In genomic region chr3:148990211-148990610, GRCh38 we compare ENCODE assay signal across 9 cellular contexts. TPM values are rescaled to one million over a fixed set of nuclear protein-coding genes. Genes with fewer than 3 reads are reported as not detected.
DNase-seq lines count a peak whose midpoint lies in the region; ATAC-seq and TF ChIP-seq lines count a peak whose summit lies in the region.
"Had no signal": no experiment of that assay in that cellular context is flagged by ENCODE, and none has a peak within 500 bp of the region (broad histone marks: within the 10 kb centered on the region; RNA-seq: fewer than 3 reads in every experiment).

No MANE protein-coding gene starts in this region.

- TF ChIP-seq POLR2A in heart left ventricle (IDR thresholded peaks at IDR 0.05): no peak

- H3F3A ChIP-seq in PC-9 (ENCODE audit: insufficient read depth, low read depth): no peaks in the 10 kb centered on the region; the same call in 1 of the 2 replicates

- no peak overlapping the region for H3K27ac Mint-ChIP-seq in HFFc6
- H3K27ac Mint-ChIP-seq in neural crest cell (ENCODE audit: unreplicated experiment): no peak overlapping the region

- peaks cover 10% of the 10 kb centered on the region; the same call in 1 of the 2 replicates for H3K4me1 ChIP-seq in PC-9 (replicated peaks; ENCODE audit: insufficient read depth)
- peaks cover 0 to 30% (median 15%) of the 10 kb centered on the region in 12 donors for H3K4me1 ChIP-seq in heart left ventricle

- peaks cover 28% of the 10 kb centered on the region for H3K4me1 Mint-ChIP-seq in HFFc6 (ENCODE audit: low read depth)
- H3K4me1 Mint-ChIP-seq in neural crest cell: peaks cover 18% of the 10 kb centered on the region

- TF ChIP-seq CTCF in HFFc6 (IDR thresholded peaks at IDR 0.05) (no peak), PC-9 (conservative IDR thresholded peaks at IDR 0.05) (no peak), neural crest cell (conservative IDR thresholded peaks at IDR 0.05) (no peak), heart left ventricle (IDR thresholded peaks at IDR 0.05) (no peak)

- no peak overlapping the region for H2AFZ ChIP-seq in PC-9

- CTCF ChIA-PET in PC-9 (lab: Charles Lee): interaction anchor here (0.7 kb wide), 1 partner anchor 16 kb away, joined by 3 read pairs; no protein-coding TSS in a partner anchor

- peaks cover 17% of the 10 kb centered on the region for H3K36me3 Mint-ChIP-seq in HFFc6 (ENCODE audit: low read depth)
- no peaks in the 10 kb centered on the region for H3K36me3 Mint-ChIP-seq in neural crest cell (ENCODE audit: low read depth)

- POLR2A ChIA-PET in PC-9 (lab: Charles Lee; ENCODE audit: unreplicated experiment): no interaction called here

- no peaks in the 10 kb centered on the region for H4K20me1 ChIP-seq in PC-9 (ENCODE audit: insufficient read depth)

- H3K9me3 Mint-ChIP-seq in HFFc6: no peaks in the 10 kb centered on the region
- no peaks in the 10 kb centered on the region for H3K9me3 Mint-ChIP-seq in neural crest cell

- peak overlapping the region; percentile 88; the same call in 1 of the 2 replicates for H3K4me2 ChIP-seq in PC-9

- 70 to 77% (median 74%) methylated on average over 4 of the region's 4 CpGs for WGBS in heart left ventricle, 4 donors

- H3K9me3 ChIP-seq in PC-9 (ENCODE audit: insufficient read depth, low read depth): no peaks in the 10 kb centered on the region
- no peaks in the 10 kb centered on the region for H3K9me3 ChIP-seq in heart left ventricle

- peak overlapping the region; percentile 88 for H3K4me3 Mint-ChIP-seq in HFFc6
- peak overlapping the region; percentile 86 for H3K4me3 Mint-ChIP-seq in neural crest cell

- H3K9me2 ChIP-seq in PC-9 (ENCODE audit: insufficient read depth): no peaks in the 10 kb centered on the region

- H3K27me3 ChIP-seq in PC-9 (ENCODE audit: insufficient read depth, low read depth): no peaks in the 10 kb centered on the region
- H3K27me3 ChIP-seq in heart left ventricle: no peaks in the 10 kb centered on the region

- no peak for DNase-seq in HFFc6
- no peak for DNase-seq in PC-9
- no peak for DNase-seq in neural crest cell (ENCODE audit: low read depth, low spot score)
- no peak for DNase-seq in A172 (ENCODE audit: low spot score)
- no peak for DNase-seq in hypothalamus (lab: John Stamatoyannopoulos, UW)
- DNase-seq in heart left ventricle: no peak

- H3K27me3 Mint-ChIP-seq in HFFc6 (ENCODE audit: insufficient read depth) (peaks cover 6% of the 10 kb centered on the region), neural crest cell (ENCODE audit: low read depth) (no peaks in the 10 kb centered on the region)

- H3K36me3 ChIP-seq in PC-9 (ENCODE audit: low read depth) (no peaks in the 10 kb centered on the region), heart left ventricle (peaks cover 0 to 15% (median 13%) of the 10 kb centered on the region in 9 donors)

- no TSS peak for BruUV-seq in PC-9 (replicated peaks; lab: Mats Ljungman, UMichigan)

- H3K4me3 ChIP-seq in PC-9 (no peak overlapping the region), heart left ventricle (no peak overlapping the region)

- no peaks in the 10 kb centered on the region for H3K79me2 ChIP-seq in PC-9 (ENCODE audit: low read depth)

- ATAC-seq in GM18508 (IDR thresholded peaks at IDR 0.05; ENCODE audit: insufficient read depth, unreplicated experiment) (peak; percentile 47), HG03442 (IDR thresholded peaks at IDR 0.05; ENCODE audit: unreplicated experiment) (no peak), heart left ventricle (no peak)

- H3K27ac ChIP-seq in PC-9 (no peak overlapping the region), heart left ventricle (peak overlapping the region in 5 of 12 donors; percentile 96 to 99 (median 98))
- H3K27ac ChIP-seq: SK-N-MC had no signal

- intact Hi-C loops in PC-9 (cut with micrococcal nuclease; ENCODE audit: unreplicated experiment): loop anchor here (5.0 kb wide), 1 partner anchor 97 kb away; the partner anchor contains the start of gene HLTF
- intact Hi-C loops in heart left ventricle (cut with DNase I): loop anchor here in 4 of 10 donors (2.0 to 10.0 kb wide), 4 partner anchors 33 to 97 kb away; partner anchors contain the start of gene HLTF (in 3 of the 4)

RNA-seq across cellular contexts. Expression of gene GYG1, which starts 1.1 kb away (rescaled TPM):
- total RNA-seq in HFFc6 (2021; fragmentation: NEBNext Ultra II Directional; extraction: Animal tissue kit (Norgen Biotek cat#: 25700)): 10 to 100 TPM; 68.9 to 88.6 (median 78.5) TPM
- 16.5 and 20.3 TPM in 2 replicates for total RNA-seq in PC-9 (2021)
- total RNA-seq in neural crest cell: 27.1 and 29.4 TPM in 2 replicates
- total RNA-seq in A172 (2014; rRNA removed; shearing (Covaris generic)): 27.8 and 39.0 TPM in 2 replicates
- total RNA-seq in heart left ventricle: 100 to 1,000 TPM in 7 of 9 donors, 10 to 100 TPM in 2; 78.2 to 190 (median 144) TPM
- 100 to 1,000 TPM; 112 to 313 TPM for polyA plus RNA-seq in heart left ventricle
